Comparison of ENCODE assay signal across 30 cellular contexts in the genomic region with DNA sequence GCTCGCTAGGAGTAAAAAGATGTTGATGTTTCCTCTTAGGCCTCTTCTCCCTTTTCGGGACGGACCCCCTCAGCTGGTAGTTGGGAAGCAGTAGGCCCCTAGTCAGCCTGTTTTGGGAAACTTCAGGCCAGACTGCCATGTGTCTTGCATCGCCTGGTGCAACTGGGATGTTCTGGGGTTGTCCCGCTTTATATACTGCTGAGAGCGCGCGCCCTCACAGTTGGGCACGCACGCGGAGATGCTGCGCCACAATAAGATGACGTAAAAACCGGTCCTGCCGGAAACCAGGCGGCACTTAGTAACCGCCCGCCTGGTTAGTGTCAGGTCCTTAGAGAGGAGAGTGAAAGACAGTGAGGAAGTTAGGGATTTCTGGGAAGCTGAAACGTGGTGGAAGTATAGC.
"Had no signal": no experiment of that assay in that cellular context is flagged by ENCODE, and none has a peak within 500 bp of the region (broad histone marks: within the 10 kb centered on the region; RNA-seq: fewer than 3 reads in every experiment).

No MANE protein-coding gene starts in this region.

- H3K4me3 Mint-ChIP-seq: endodermal cell; mesothelial cell of epicardium; nephron; neural progenitor cell; stimulated activated effector memory CD8-positive, alpha-beta T cell treated with anti-CD3 and anti-CD28 coated beads, Interleukin-12 subunit alpha, Interleukin-12 subunit beta, amount 100 ng/mL, for 72 hours had no signal

- H3K36me3 ChIP-seq: gastrocnemius medialis, neural progenitor cell, prostate gland, right atrium auricular region, thoracic aorta, tibial nerve, upper lobe of left lung had no signal

- H3K4me1 ChIP-seq: gastrocnemius medialis, neural progenitor cell, prostate gland, right atrium auricular region, tibial nerve, upper lobe of left lung had no signal

- H3K9me3 Mint-ChIP-seq: endodermal cell, mesothelial cell of epicardium, nephron, neural progenitor cell had no signal

- H3K27ac ChIP-seq: dorsolateral prefrontal cortex, epithelial cell of prostate, gastrocnemius medialis, neural progenitor cell, prostate gland, right atrium auricular region, thoracic aorta, tibial nerve, upper lobe of left lung had no signal

- H3K4me3 ChIP-seq: dorsolateral prefrontal cortex, gastrocnemius medialis, lung, mucosa of descending colon, neural progenitor cell, prostate gland, right atrium auricular region, smooth muscle cell, thoracic aorta, tibial nerve, upper lobe of left lung had no signal

- DNase-seq: dorsolateral prefrontal cortex; effector CD4-positive, alpha-beta T cell; endodermal cell; foreskin fibroblast; gastrocnemius medialis; head of caudate nucleus; mesenchymal stem cell; mucosa of descending colon; naive B cell; stimulated activated CD4-positive, alpha-beta T cell treated with anti-CD3 and anti-CD28 coated beads, Interleukin-2, amount 100 ng/mL, for 24 hours; stimulated activated CD4-positive, alpha-beta T cell treated with anti-CD3 and anti-CD28 coated beads, Interleukin-4, amount 100 ng/mL, for 24 hours; stimulated activated naive CD4-positive, alpha-beta T cell treated with Interleukin-2 at 50 U/mL for 16 hours; substantia nigra had no signal

- H3K27me3 Mint-ChIP-seq: naive B cell had no signal

- ATAC-seq: esophagus mucosa; gastrocnemius medialis; left lobe of liver; mucosa of descending colon; sciatic nerve; stimulated activated effector memory CD8-positive, alpha-beta T cell treated with anti-CD3 and anti-CD28 coated beads, Interleukin-12 subunit alpha, Interleukin-12 subunit beta, amount 100 ng/mL, for 72 hours had no signal

- H3K9me3 ChIP-seq: gastrocnemius medialis, mucosa of descending colon, prostate gland, thoracic aorta, upper lobe of left lung had no signal

- H3K27ac Mint-ChIP-seq: endodermal cell; mesothelial cell of epicardium; naive B cell; nephron; neural progenitor cell; stimulated activated effector memory CD8-positive, alpha-beta T cell treated with anti-CD3 and anti-CD28 coated beads, Interleukin-12 subunit alpha, Interleukin-12 subunit beta, amount 100 ng/mL, for 72 hours had no signal

- H3K4me1 Mint-ChIP-seq: endodermal cell; naive B cell; nephron; neural progenitor cell; stimulated activated effector memory CD8-positive, alpha-beta T cell treated with anti-CD3 and anti-CD28 coated beads, Interleukin-12 subunit alpha, Interleukin-12 subunit beta, amount 100 ng/mL, for 72 hours had no signal

- H3K9ac ChIP-seq: neural progenitor cell had no signal

- FAIRE-seq: keratinocyte, urothelium cell line had no signal

- H3K27me3 ChIP-seq: gastrocnemius medialis, neural progenitor cell, right atrium auricular region, tibial nerve, upper lobe of left lung had no signal

- H3K36me3 Mint-ChIP-seq: mesothelial cell of epicardium; naive B cell; neural progenitor cell; stimulated activated effector memory CD8-positive, alpha-beta T cell treated with anti-CD3 and anti-CD28 coated beads, Interleukin-12 subunit alpha, Interleukin-12 subunit beta, amount 100 ng/mL, for 72 hours had no signal
